In the genomic region with DNA sequence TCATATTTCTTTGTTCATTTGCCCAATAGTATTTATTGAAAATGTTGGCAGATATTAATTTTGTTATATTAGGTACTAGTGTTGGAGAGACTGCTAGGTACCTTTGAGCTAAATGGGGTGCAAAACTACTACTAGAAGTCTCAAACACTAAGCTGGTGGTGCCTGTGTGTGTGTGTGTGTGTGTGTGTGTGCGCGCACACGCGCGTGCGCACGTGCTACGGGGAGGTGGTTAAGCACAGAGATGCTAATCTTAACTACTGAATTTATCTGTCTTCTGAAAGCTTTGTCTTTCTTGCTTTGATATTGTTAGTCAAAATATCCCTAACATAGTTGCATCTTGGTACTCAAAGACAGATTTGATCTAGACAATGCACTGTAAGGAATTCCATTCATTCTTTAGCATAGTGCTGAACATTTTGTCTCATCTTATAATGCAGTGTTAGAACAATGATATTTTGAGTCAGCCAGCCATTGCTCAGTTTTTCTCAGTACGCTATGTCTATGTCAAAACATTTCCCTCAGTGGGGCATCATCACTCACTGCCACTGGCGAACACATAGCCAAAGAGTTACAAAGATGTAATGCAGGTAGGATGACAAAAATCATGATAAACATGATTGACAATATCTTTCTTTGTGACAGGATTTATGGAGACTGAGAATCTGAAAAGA, we compare ENCODE assay signal across 26 cellular contexts.
"Had no signal": no experiment of that assay in that cellular context is flagged by ENCODE, and none has a peak within 500 bp of the region (broad histone marks: within the 10 kb centered on the region; RNA-seq: fewer than 3 reads in every experiment).

No MANE protein-coding gene starts in this region.

- DNase-seq: cerebellar nuclear complex; colonic mucosa; effector CD8-positive, alpha-beta T cell; endodermal cell; foreskin melanocyte; glutamatergic neuron; heart right ventricle; hippocampal formation; islet precursor cell; left ventricle myocardium superior; lower lobe of right lung; stimulated activated CD4-positive, alpha-beta T cell treated with anti-CD3 and anti-CD28 coated beads, Interleukin-2, amount 100 ng/mL, for 24 hours; stimulated activated CD4-positive, alpha-beta T cell treated with anti-CD3 and anti-CD28 coated beads, Interleukin-4, amount 100 ng/mL, for 24 hours; stimulated activated naive CD4-positive, alpha-beta T cell treated with Interleukin-2 at 50 U/mL for 16 hours; stomach; thyroid gland had no signal

- H3K4me3 Mint-ChIP-seq: dendritic cell treated with granulocyte-macrophage colony-stimulating factor and Interleukin-4, amounts not matched to agents 40 ng/mL and 50 ng/mL, for 4 days; endodermal cell; natural killer cell treated with Interleukin-12 subunit alpha and Interleukin-12 subunit beta and Interleukin-15 and Interleukin-18, amount 100 ng/mL, for 72 hours; neural progenitor cell; stimulated activated effector memory CD8-positive, alpha-beta T cell treated with anti-CD3 and anti-CD28 coated beads, Interleukin-12 subunit alpha, Interleukin-12 subunit beta, amount 100 ng/mL, for 72 hours had no signal

- H3K27me3 ChIP-seq: colonic mucosa, heart right ventricle, neural progenitor cell, right atrium auricular region, stomach, thyroid gland had no signal

- H3K36me3 ChIP-seq: colonic mucosa, heart right ventricle, lower lobe of right lung, neural progenitor cell, prostate gland, right atrium auricular region, stomach, thyroid gland had no signal

- H3K4me3 ChIP-seq: colonic mucosa, heart right ventricle, lower lobe of right lung, neural progenitor cell, prostate gland, right atrium auricular region, stomach, thyroid gland had no signal

- H2AFZ ChIP-seq: neural progenitor cell, parathyroid adenoma had no signal

- H3K4me1 ChIP-seq: colonic mucosa, heart right ventricle, lower lobe of right lung, neural progenitor cell, parathyroid adenoma, prostate gland, right atrium auricular region, stomach had no signal

- ATAC-seq: esophagus mucosa; heart right ventricle; left ventricle myocardium superior; lower lobe of right lung; natural killer cell treated with Interleukin-12 subunit alpha and Interleukin-12 subunit beta and Interleukin-15 and Interleukin-18, amount 100 ng/mL, for 72 hours; sciatic nerve; stimulated activated effector memory CD8-positive, alpha-beta T cell treated with anti-CD3 and anti-CD28 coated beads, Interleukin-12 subunit alpha, Interleukin-12 subunit beta, amount 100 ng/mL, for 72 hours had no signal

- H3K9me3 ChIP-seq: colonic mucosa, lower lobe of right lung, prostate gland, thyroid gland had no signal

- H3K36me3 Mint-ChIP-seq: natural killer cell treated with Interleukin-12 subunit alpha and Interleukin-12 subunit beta and Interleukin-15 and Interleukin-18, amount 100 ng/mL, for 72 hours; neural progenitor cell; stimulated activated effector memory CD8-positive, alpha-beta T cell treated with anti-CD3 and anti-CD28 coated beads, Interleukin-12 subunit alpha, Interleukin-12 subunit beta, amount 100 ng/mL, for 72 hours had no signal

- H3K27ac Mint-ChIP-seq: dendritic cell treated with granulocyte-macrophage colony-stimulating factor and Interleukin-4, amounts not matched to agents 40 ng/mL and 50 ng/mL, for 4 days; endodermal cell; natural killer cell treated with Interleukin-12 subunit alpha and Interleukin-12 subunit beta and Interleukin-15 and Interleukin-18, amount 100 ng/mL, for 72 hours; neural progenitor cell; stimulated activated effector memory CD8-positive, alpha-beta T cell treated with anti-CD3 and anti-CD28 coated beads, Interleukin-12 subunit alpha, Interleukin-12 subunit beta, amount 100 ng/mL, for 72 hours had no signal

- H3K79me2 ChIP-seq: parathyroid adenoma had no signal

- H3K27ac ChIP-seq: colonic mucosa, epithelial cell of prostate, heart right ventricle, lower lobe of right lung, neural progenitor cell, parathyroid adenoma, prostate gland, right atrium auricular region, stomach, thyroid gland had no signal

- H3K4me1 Mint-ChIP-seq: endodermal cell; neural progenitor cell; stimulated activated effector memory CD8-positive, alpha-beta T cell treated with anti-CD3 and anti-CD28 coated beads, Interleukin-12 subunit alpha, Interleukin-12 subunit beta, amount 100 ng/mL, for 72 hours had no signal

- H3K27me3 Mint-ChIP-seq: dendritic cell treated with granulocyte-macrophage colony-stimulating factor and Interleukin-4, amounts not matched to agents 40 ng/mL and 50 ng/mL, for 4 days; natural killer cell treated with Interleukin-12 subunit alpha and Interleukin-12 subunit beta and Interleukin-15 and Interleukin-18, amount 100 ng/mL, for 72 hours had no signal
